In the genomic region with DNA sequence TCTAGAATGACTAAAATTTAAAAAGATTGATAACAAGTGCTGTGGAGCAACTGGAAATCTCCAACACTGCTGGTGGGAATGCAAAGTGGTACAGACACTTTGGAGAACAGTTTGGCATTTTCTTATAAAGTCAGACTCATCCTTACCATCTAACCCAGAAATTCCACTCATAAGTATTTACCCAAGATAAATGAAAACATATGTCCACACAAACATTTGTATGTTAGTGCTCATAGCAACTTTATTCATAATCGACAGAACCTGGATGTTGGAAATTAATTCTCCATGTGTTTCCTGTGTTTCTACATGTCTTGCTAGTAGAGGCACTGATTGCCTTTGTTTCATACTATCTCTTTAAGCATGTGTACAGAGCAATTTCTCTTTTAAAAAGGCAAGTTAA, we compare ENCODE assay signal across 25 cellular contexts.
"Had no signal": no experiment of that assay in that cellular context is flagged by ENCODE, and none has a peak within 500 bp of the region (broad histone marks: within the 10 kb centered on the region; RNA-seq: fewer than 3 reads in every experiment).

No MANE protein-coding gene starts in this region.

- H3K27me3 ChIP-seq: dorsolateral prefrontal cortex, foreskin keratinocyte, heart right ventricle, neutrophil, right atrium auricular region, stomach, thyroid gland, vagina had no signal

- H3K27ac ChIP-seq: dorsolateral prefrontal cortex, epithelial cell of prostate, foreskin keratinocyte, heart right ventricle, lower lobe of right lung, neutrophil, prostate gland, right atrium auricular region, stomach, thyroid gland, vagina had no signal

- H3K4me3 ChIP-seq: dorsolateral prefrontal cortex, heart right ventricle, lower lobe of right lung, prostate gland, right atrium auricular region, stomach, thyroid gland, vagina had no signal

- H3K4me1 Mint-ChIP-seq: immature natural killer cell; neural crest cell; stimulated activated effector memory CD8-positive, alpha-beta T cell treated with anti-CD3 and anti-CD28 coated beads, Interleukin-12 subunit alpha, Interleukin-12 subunit beta, amount 100 ng/mL, for 72 hours had no signal

- ATAC-seq: esophagus mucosa; left ventricle myocardium superior; lower lobe of right lung; natural killer cell treated with Interleukin-12 subunit alpha and Interleukin-12 subunit beta and Interleukin-15 and Interleukin-18, amount 100 ng/mL, for 72 hours; sciatic nerve; stimulated activated effector memory CD8-positive, alpha-beta T cell treated with anti-CD3 and anti-CD28 coated beads, Interleukin-12 subunit alpha, Interleukin-12 subunit beta, amount 100 ng/mL, for 72 hours had no signal

- H3K36me3 ChIP-seq: heart right ventricle, lower lobe of right lung, neutrophil, prostate gland, right atrium auricular region, stomach, thyroid gland, vagina had no signal

- H3K4me3 Mint-ChIP-seq: immature natural killer cell; natural killer cell treated with Interleukin-12 subunit alpha and Interleukin-12 subunit beta and Interleukin-15 and Interleukin-18, amount 100 ng/mL, for 72 hours; neural crest cell; stimulated activated effector memory CD8-positive, alpha-beta T cell treated with anti-CD3 and anti-CD28 coated beads, Interleukin-12 subunit alpha, Interleukin-12 subunit beta, amount 100 ng/mL, for 72 hours had no signal

- DNase-seq: effector CD4-positive, alpha-beta T cell; glutamatergic neuron; heart right ventricle; immature natural killer cell; islet precursor cell; left ventricle myocardium superior; lower lobe of right lung; stimulated activated CD4-positive, alpha-beta T cell treated with anti-CD3 and anti-CD28 coated beads, Interleukin-2, amount 100 ng/mL, for 24 hours; stimulated activated CD4-positive, alpha-beta T cell treated with anti-CD3 and anti-CD28 coated beads, Interleukin-4, amount 100 ng/mL, for 24 hours; stimulated activated naive CD4-positive, alpha-beta T cell treated with Interleukin-2 at 50 U/mL for 16 hours; stomach; thyroid gland; trophoblast cell had no signal

- H3K36me3 Mint-ChIP-seq: immature natural killer cell; stimulated activated effector memory CD8-positive, alpha-beta T cell treated with anti-CD3 and anti-CD28 coated beads, Interleukin-12 subunit alpha, Interleukin-12 subunit beta, amount 100 ng/mL, for 72 hours had no signal

- H3K4me1 ChIP-seq: heart right ventricle, lower lobe of right lung, prostate gland, right atrium auricular region, stomach, thyroid gland, vagina had no signal

- H3K27ac Mint-ChIP-seq: immature natural killer cell; natural killer cell treated with Interleukin-12 subunit alpha and Interleukin-12 subunit beta and Interleukin-15 and Interleukin-18, amount 100 ng/mL, for 72 hours; stimulated activated effector memory CD8-positive, alpha-beta T cell treated with anti-CD3 and anti-CD28 coated beads, Interleukin-12 subunit alpha, Interleukin-12 subunit beta, amount 100 ng/mL, for 72 hours had no signal

- H3K9me3 ChIP-seq: neutrophil, prostate gland, thyroid gland, vagina had no signal
